Comparison of ENCODE assay signal across 8 cellular contexts in the genomic region with DNA sequence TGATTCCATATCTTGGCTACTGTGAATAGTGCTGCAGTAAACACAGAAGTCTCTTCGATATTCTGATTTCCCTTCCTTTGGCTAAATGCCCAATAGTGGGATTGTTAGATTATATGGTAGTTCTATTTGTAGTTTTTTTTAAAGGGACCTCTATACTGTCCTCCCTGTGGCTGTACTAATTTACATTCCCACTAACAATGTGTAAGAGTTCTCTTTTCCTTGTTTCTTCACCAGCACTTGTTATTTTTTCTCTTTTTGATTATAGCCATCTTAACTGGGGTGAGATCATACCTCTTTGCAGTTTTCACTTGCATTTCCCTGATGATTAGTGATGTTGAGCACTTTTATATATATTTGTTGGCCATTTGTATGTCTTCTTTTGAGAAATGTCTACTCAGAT.
"Had no signal": no experiment of that assay in that cellular context is flagged by ENCODE, and none has a peak within 500 bp of the region (broad histone marks: within the 10 kb centered on the region; RNA-seq: fewer than 3 reads in every experiment).

No MANE protein-coding gene starts in this region.

- H3K27ac ChIP-seq: GM23248 had no signal

- H2AFZ ChIP-seq: GM23248, GM23338 had no signal

- DNase-seq: GM23248, GOT3, H7, H9, HCEC 1CT, HFFc6 had no signal

- H3K4me2 ChIP-seq: GM23338 had no signal

- H3K4me3 ChIP-seq: GM23248, GM23338, HAP-1 had no signal

- H3K36me3 ChIP-seq: HAP-1 had no signal

- H3K4me1 ChIP-seq: HAP-1 had no signal
